In the genomic region with DNA sequence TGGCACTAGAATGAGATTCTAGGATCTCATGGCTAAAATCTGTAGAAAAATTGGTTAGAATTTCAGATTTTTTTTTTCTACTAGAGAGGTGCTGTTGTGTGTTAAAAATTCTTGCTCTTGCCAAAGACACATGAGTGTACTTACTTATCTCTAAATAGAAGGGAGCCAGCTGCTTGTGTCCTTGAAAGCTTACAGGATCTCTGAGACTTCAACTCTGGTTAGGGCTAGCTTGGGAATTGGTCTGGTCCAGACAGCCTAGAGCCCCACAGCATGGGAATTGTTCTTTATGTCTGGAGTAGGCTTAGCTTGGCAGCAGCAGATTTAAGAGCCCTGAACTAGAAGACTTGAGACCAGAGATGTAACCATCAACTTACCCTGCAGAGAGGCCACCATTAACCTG, we compare ENCODE assay signal across 15 cellular contexts. TPM values are rescaled to one million over a fixed set of nuclear protein-coding genes. Genes with fewer than 3 reads are reported as not detected.
A peak's percentile ranks its signal among the peaks of the same experiment; 100 is the strongest.
DNase-seq lines count a peak whose midpoint lies in the region; ATAC-seq and TF ChIP-seq lines count a peak whose summit lies in the region.
"Had no signal": no experiment of that assay in that cellular context is flagged by ENCODE, and none has a peak within 500 bp of the region (broad histone marks: within the 10 kb centered on the region; RNA-seq: fewer than 3 reads in every experiment).

No MANE protein-coding gene starts in this region.

- H2AFZ ChIP-seq in GM23248 = no peak overlapping the region

- H3K9me2 ChIP-seq in GM23248 (ENCODE audit: insufficient read depth) = no peaks in the 10 kb centered on the region

- H3K9ac ChIP-seq in GM23248 (no peak overlapping the region), adipocyte (ENCODE audit: low read length) (no peak overlapping the region)
- H3K9ac ChIP-seq: BLaER1 treated with 17β-estradiol and CSF1 and Interleukin-3, amounts not matched to agents 10 nM and 100 nM had no signal

- H3K4me3 ChIP-seq in AG10803 (ENCODE audit: low read length) (no peak overlapping the region), GM23248 (no peak overlapping the region), adipocyte (ENCODE audit: low read length) (no peak overlapping the region), right cardiac atrium (ENCODE audit: low read length) (no peak overlapping the region)
- H3K4me3 ChIP-seq: BLaER1 treated with 17β-estradiol and CSF1 and Interleukin-3, amounts not matched to agents 10 nM and 100 nM had no signal

- ATAC-seq in right cardiac atrium = peak; percentile 88 to 90
- ATAC-seq in HG02981 (IDR thresholded peaks at IDR 0.05; ENCODE audit: unreplicated experiment) = no peak
- no peak for ATAC-seq in GM21529 (IDR thresholded peaks at IDR 0.05; ENCODE audit: unreplicated experiment)

- intact Hi-C loops in right cardiac atrium (cut with DNase I) = no loop called here

- H3K27me3 ChIP-seq in GM23248 (replicated peaks; ENCODE audit: insufficient read depth) = no peaks in the 10 kb centered on the region
- H3K27me3 ChIP-seq in adipocyte (replicated peaks; ENCODE audit: control insufficient read depth, insufficient read depth, low read length) = no peaks in the 10 kb centered on the region
- no peaks in the 10 kb centered on the region for H3K27me3 ChIP-seq in right cardiac atrium (ENCODE audit: control insufficient read depth, insufficient read depth)
- H3K27me3 ChIP-seq: BLaER1 treated with 17β-estradiol and CSF1 and Interleukin-3, amounts not matched to agents 10 nM and 100 nM had no signal

- peaks cover 20% of the 10 kb centered on the region for H3K4me1 ChIP-seq in GM23248 (ENCODE audit: insufficient read depth)
- H3K4me1 ChIP-seq in adipocyte (ENCODE audit: control insufficient read depth, insufficient read depth, low read length) = peaks cover 8% of the 10 kb centered on the region
- H3K4me1 ChIP-seq in right cardiac atrium (ENCODE audit: control insufficient read depth, insufficient read depth, low read length) = peaks cover 2% of the 10 kb centered on the region

- H3K36me3 ChIP-seq in GM23248 (ENCODE audit: low read depth) = no peaks in the 10 kb centered on the region
- H3K36me3 ChIP-seq in adipocyte (ENCODE audit: control insufficient read depth, insufficient read depth, low read length, severe bottlenecking) = no peaks in the 10 kb centered on the region

- H3K79me2 ChIP-seq in GM23248 (ENCODE audit: insufficient read depth) = peaks cover 58% of the 10 kb centered on the region

- H3K4me2 ChIP-seq in GM23248 (ENCODE audit: unreplicated experiment) = no peak overlapping the region
- H3K4me2 ChIP-seq: BLaER1 treated with 17β-estradiol and CSF1 and Interleukin-3, amounts not matched to agents 10 nM and 100 nM had no signal

- TF ChIP-seq CTCF in AG10803 (conservative IDR thresholded peaks at IDR 0.05; ENCODE audit: low read length) = no peak

- peak; percentile 16 for DNase-seq in AG10803 (ENCODE audit: low read depth)
- DNase-seq in GM23248 = peak; percentile 41
- DNase-seq in adipocyte (ENCODE audit: low read depth) = peak; percentile 12
- DNase-seq in right cardiac atrium = peak in 1 of 3 donors; percentile 41
- DNase-seq in NOMO-1 treated with DMSO at 0.1 percent for 48 hours (lab: John Stamatoyannopoulos, UW; ENCODE audit: unreplicated experiment) = no peak
- DNase-seq in NCI-H345 (lab: John Stamatoyannopoulos, UW) = no peak
- DNase-seq: activated B cell treated with CpG ODN at 0.5 μM for 24 hours; activated effector memory CD4-positive, alpha-beta T cell treated with Interleukin-2 at 50 U/mL for 16 hours; NCI-H1092 treated with DMSO at 0.1 percent for 48 hours; NCI-H510A treated with DMSO at 0.1 percent for 48 hours; occipital lobe; stimulated activated naive CD4-positive, alpha-beta T cell treated with Interleukin-2 at 50 U/mL for 16 hours had no signal

- H3F3A ChIP-seq in GM23248 (ENCODE audit: insufficient read depth) = peaks cover 27% of the 10 kb centered on the region

- in situ Hi-C loops in GM23248 (cut with MboI) = no loop called here

- H4K20me1 ChIP-seq in GM23248 (ENCODE audit: insufficient read depth) = no peaks in the 10 kb centered on the region

- H3K9me3 ChIP-seq in GM23248 (ENCODE audit: low read depth) (no peaks in the 10 kb centered on the region), adipocyte (ENCODE audit: control insufficient read depth, low read length) (no peaks in the 10 kb centered on the region), right cardiac atrium (ENCODE audit: control insufficient read depth, low read length) (no peaks in the 10 kb centered on the region)

- peak overlapping the region; percentile 58 for H3K27ac ChIP-seq in GM23248
- H3K27ac ChIP-seq in right cardiac atrium (ENCODE audit: low read length) = peak overlapping the region; percentile 56
- H3K27ac ChIP-seq: BLaER1 treated with 17β-estradiol and CSF1 and Interleukin-3, amounts not matched to agents 10 nM and 100 nM had no signal

RNA-seq across cellular contexts. Expression of a gene that starts 37.3 kb away (rescaled TPM):
- 16.8 and 18.0 TPM in 2 replicates for total RNA-seq in GM23248 (2014; rRNA removed; shearing (Covaris generic))
- polyA plus RNA-seq in GM23248 (2016; fragmentation: Nextera tagmentation; extraction: Ambion mirVana) = 10.7 and 12.4 TPM in 2 replicates
- total RNA-seq in right cardiac atrium = 10 to 100 TPM; 16.1 to 20.2 (median 17.4) TPM
- 8.8 TPM for polyA plus RNA-seq in right cardiac atrium

RNA-seq across cellular contexts. Expression of a gene that starts 47.4 kb away (rescaled TPM):
- 0.43 and 0.89 TPM in 2 replicates for total RNA-seq in GM23248 (2014; rRNA removed; shearing (Covaris generic))
- polyA plus RNA-seq in GM23248 (2016; fragmentation: Nextera tagmentation; extraction: Ambion mirVana) = 0.90 and 1.6 TPM in 2 replicates
- total RNA-seq in right cardiac atrium = under 1 TPM; 0.54 to 0.70 (median 0.59) TPM
- polyA plus RNA-seq in right cardiac atrium = 0.43 TPM
- total RNA-seq: activated B cell treated with CpG ODN at 0.5 μM for 24 hours, occipital lobe had no signal

Comparison
In these comparisons a context has a peak if more than half of its experiments do, and no peak if none do; other contexts are left out.
1. DNase-seq: peak in AG10803 (single experiment), GM23248 (single experiment) and adipocyte (single experiment); none in NOMO-1 treated with DMSO at 0.1 percent for 48 hours (single experiment) and NCI-H345 (single experiment).
2. ATAC-seq: peak in right cardiac atrium (2 of 2); none in HG02981 (single experiment) and GM21529 (single experiment).